ENCODE assay signal across 16 cellular contexts in genomic region chr2:156326488-156326887, GRCh38. TPM values are rescaled to one million over a fixed set of nuclear protein-coding genes. Genes with fewer than 3 reads are reported as not detected.
DNase-seq lines count a peak whose midpoint lies in the region; ATAC-seq, FAIRE-seq and TF ChIP-seq lines count a peak whose summit lies in the region.
"Had no signal": no experiment of that assay in that cellular context is flagged by ENCODE, and none has a peak within 500 bp of the region (broad histone marks: within the 10 kb centered on the region; RNA-seq: fewer than 3 reads in every experiment).

No MANE protein-coding gene starts in this region.

- no peaks in the 10 kb centered on the region for H3K27me3 ChIP-seq in K562 (ENCODE audit: control insufficient read depth in 2 of 2, insufficient read depth in 2 of 2, low read length in 2 of 2)
- H3K27me3 ChIP-seq in heart right ventricle = peaks cover 5 to 99% (median 68%) of the 10 kb centered on the region in 7 donors
- H3K27me3 ChIP-seq: SJCRH30 had no signal

- H3K36me3 Mint-ChIP-seq in stimulated activated naive CD8-positive, alpha-beta T cell treated with anti-CD3 and anti-CD28 coated beads, Interleukin-15, Interleukin-2, amounts not matched to agents 100 ng/mL and 50 ng/mL, for 24 hours (ENCODE audit: low read depth) = peaks cover 95% of the 10 kb centered on the region
- H3K36me3 Mint-ChIP-seq in stimulated activated memory B cell treated with anti-CD40 and anti-IgM and Interleukin-4, amounts not matched to agents 10 μg/mL and 1 μg/mL and 100 μg/mL, for 72 hours = peaks cover 56% of the 10 kb centered on the region

- no peak for ATAC-seq in stimulated activated naive CD8-positive, alpha-beta T cell treated with anti-CD3 and anti-CD28 coated beads, Interleukin-15, Interleukin-2, amounts not matched to agents 100 U/mL and 50 U/mL, for 24 hours
- ATAC-seq in K562 (no peak), Right ventricle myocardium inferior (no peak), heart right ventricle (no peak)
- no peak for ATAC-seq in stimulated activated memory B cell treated with anti-CD40 and anti-IgM and Interleukin-4, amounts not matched to agents 10 μg/mL and 1 μg/mL and 100 μg/mL, for 72 hours

- no peak overlapping the region for H2AFZ ChIP-seq in K562 (ENCODE audit: low read depth, low read length)

- 74% methylated on average over 8 of the region's 8 CpGs for WGBS in K562 (ENCODE audit: insufficient coverage, low coverage, missing lambda C conversion rate)
- 54 to 79% methylated on average over 8 of the region's 8 CpGs for WGBS in heart right ventricle, 2 donors

- H3K27ac ChIP-seq in K562 (ENCODE audit: extremely low read depth, low read depth, low read length) (no peak overlapping the region), heart right ventricle (no peak overlapping the region)
- H3K27ac ChIP-seq: SJCRH30 had no signal

- H4K20me1 ChIP-seq in K562 (replicated peaks; ENCODE audit: control insufficient read depth, insufficient read depth, low read length) = no peaks in the 10 kb centered on the region

- peaks cover 4% of the 10 kb centered on the region; the same call in 1 of the 3 replicates for H3K79me2 ChIP-seq in K562 (ENCODE audit: control insufficient read depth, insufficient read depth, low read length)

- POLR2A ChIA-PET in K562 (lab: Yijun Ruan, JAX) = interaction anchor here (1.1 kb wide), 1 partner anchor 9 kb away, joined by 3 read pairs; no protein-coding TSS in a partner anchor

- H3K27me3 Mint-ChIP-seq in stimulated activated naive CD8-positive, alpha-beta T cell treated with anti-CD3 and anti-CD28 coated beads, Interleukin-15, Interleukin-2, amounts not matched to agents 100 ng/mL and 50 ng/mL, for 24 hours = peaks cover 59% of the 10 kb centered on the region
- peaks cover 62% of the 10 kb centered on the region for H3K27me3 Mint-ChIP-seq in stimulated activated memory B cell treated with anti-CD40 and anti-IgM and Interleukin-4, amounts not matched to agents 10 μg/mL and 1 μg/mL and 100 μg/mL, for 72 hours

- FAIRE-seq in K562 (lab: Jason Lieb, UNC) = no peak

- H3K4me3 ChIP-seq in K562 (no peak overlapping the region), heart right ventricle (no peak overlapping the region)
- H3K4me3 ChIP-seq: SJCRH30 had no signal

- H3K36me3 ChIP-seq in K562 (ENCODE audit: control insufficient read depth, insufficient read depth, low read length) (peaks cover 23% of the 10 kb centered on the region; the same call in 2 of the 3 replicates), heart right ventricle (peaks cover 0 to 39% (median 5%) of the 10 kb centered on the region in 9 donors)
- H3K36me3 ChIP-seq: SJCRH30 had no signal

- no peak for DNase-seq in stimulated activated naive CD8-positive, alpha-beta T cell treated with anti-CD3 and anti-CD28 coated beads, Interleukin-15, Interleukin-2, amounts not matched to agents 100 U/mL and 50 U/mL, for 24 hours
- DNase-seq in K562 (ENCODE audit: extremely low read depth in 1 of 4, low spot score in 3 of 4) (no peak), left kidney (ENCODE audit: low read depth, low spot score) (peak; percentile 19), Right ventricle myocardium inferior (ENCODE audit: missing footprints) (no peak), heart right ventricle (no peak)
- DNase-seq: ACHN, C1 segment of cervical spinal cord, GDM1, HFFc6, NCI-H1436 treated with DMSO at 0.1 percent for 48 hours, NCI-H2029, NCI-H345, NCI-H524 treated with DMSO at 0.1 percent for 48 hours, SJCRH30 had no signal

- H3K9me1 ChIP-seq in K562 (ENCODE audit: control insufficient read depth, insufficient read depth, low read length) = no peaks in the 10 kb centered on the region

- no peaks in the 10 kb centered on the region for H3K9me3 ChIP-seq in K562 (replicated peaks; ENCODE audit: control insufficient read depth, insufficient read depth, low read depth, low read length)
- no peaks in the 10 kb centered on the region for H3K9me3 ChIP-seq in heart right ventricle
- H3K9me3 ChIP-seq: SJCRH30 had no signal

- no peak overlapping the region for H3K9ac ChIP-seq in K562 (ENCODE audit: insufficient read depth in 1 of 2, low read depth in 2 of 2, low read length in 2 of 2)

- CTCF ChIA-PET in K562 (lab: Yijun Ruan, JAX; ENCODE audit: low intra/inter-chr PET ratio) = no interaction called here

- intact Hi-C loops in K562 (cut with micrococcal nuclease) = no loop called here
- intact Hi-C loops in Right ventricle myocardium inferior (cut with DNase I) = no loop called here
- intact Hi-C loops in heart right ventricle (cut with DNase I) = loop anchor here in 1 of 10 donors (10.0 kb wide), 1 partner anchor 258 kb away; no protein-coding TSS in a partner anchor

- peaks cover 66% of the 10 kb centered on the region for H3K4me1 Mint-ChIP-seq in stimulated activated naive CD8-positive, alpha-beta T cell treated with anti-CD3 and anti-CD28 coated beads, Interleukin-15, Interleukin-2, amounts not matched to agents 100 ng/mL and 50 ng/mL, for 24 hours (ENCODE audit: low read depth)
- peaks cover 54% of the 10 kb centered on the region for H3K4me1 Mint-ChIP-seq in stimulated activated memory B cell treated with anti-CD40 and anti-IgM and Interleukin-4, amounts not matched to agents 10 μg/mL and 1 μg/mL and 100 μg/mL, for 72 hours

- TF ChIP-seq CTCF in K562 (IDR thresholded peaks at IDR 0.05 in 2 of 3, conservative IDR thresholded peaks at IDR 0.05 in 1 of 3; ENCODE audit: insufficient read depth in 2 of 3, low read depth in 1 of 3, low read length in 3 of 3) = no peak
- no peak for TF ChIP-seq CTCF in heart right ventricle (IDR thresholded peaks at IDR 0.05)

- no peak for TF ChIP-seq RAD21 in K562 (CRISPR knock-in tag; conservative IDR thresholded peaks at IDR 0.05 in 1 of 2, IDR thresholded peaks at IDR 0.05 in 1 of 2)

- peaks cover 6 to 8% of the 10 kb centered on the region in 2 experiments; a peak in 3 of 5 replicates for H3K4me1 ChIP-seq in K562 (replicated peaks in 1 of 2; ENCODE audit: control insufficient read depth in 2 of 2, insufficient read depth in 2 of 2, low read length in 2 of 2)
- H3K4me1 ChIP-seq in heart right ventricle = peaks cover 0 to 36% (median 18%) of the 10 kb centered on the region in 9 donors
- H3K4me1 ChIP-seq: SJCRH30 had no signal

- no peak for TF ChIP-seq POLR2A in K562 (conservative IDR thresholded peaks at IDR 0.05)

- BruUV-seq in K562 (replicated peaks; lab: Mats Ljungman, UMichigan) = no TSS peak

- no peak overlapping the region for H3K27ac Mint-ChIP-seq in stimulated activated naive CD8-positive, alpha-beta T cell treated with anti-CD3 and anti-CD28 coated beads, Interleukin-15, Interleukin-2, amounts not matched to agents 100 ng/mL and 50 ng/mL, for 24 hours
- H3K27ac Mint-ChIP-seq in stimulated activated memory B cell treated with anti-CD40 and anti-IgM and Interleukin-4, amounts not matched to agents 10 μg/mL and 1 μg/mL and 100 μg/mL, for 72 hours = no peak overlapping the region
- H3K27ac Mint-ChIP-seq: HFFc6 had no signal

- TF ChIP-seq EP300 in K562 (IDR thresholded peaks at IDR 0.05; ENCODE audit: low read length) = no peak

- peak overlapping the region; percentile 6 for H3K4me3 Mint-ChIP-seq in stimulated activated naive CD8-positive, alpha-beta T cell treated with anti-CD3 and anti-CD28 coated beads, Interleukin-15, Interleukin-2, amounts not matched to agents 100 ng/mL and 50 ng/mL, for 24 hours
- H3K4me3 Mint-ChIP-seq in stimulated activated memory B cell treated with anti-CD40 and anti-IgM and Interleukin-4, amounts not matched to agents 10 μg/mL and 1 μg/mL and 100 μg/mL, for 72 hours = no peak overlapping the region
- H3K4me3 Mint-ChIP-seq: HFFc6 had no signal

- no peak overlapping the region for H3K4me2 ChIP-seq in K562 (ENCODE audit: insufficient read depth, low read length)

- in situ Hi-C loops in K562 (cut with MboI) = loop anchor here (25.0 kb wide), 1 partner anchor 886 kb away; no protein-coding TSS in a partner anchor

- no peaks in the 10 kb centered on the region for H3K9me3 Mint-ChIP-seq in stimulated activated naive CD8-positive, alpha-beta T cell treated with anti-CD3 and anti-CD28 coated beads, Interleukin-15, Interleukin-2, amounts not matched to agents 100 ng/mL and 50 ng/mL, for 24 hours
- no peaks in the 10 kb centered on the region for H3K9me3 Mint-ChIP-seq in stimulated activated memory B cell treated with anti-CD40 and anti-IgM and Interleukin-4, amounts not matched to agents 10 μg/mL and 1 μg/mL and 100 μg/mL, for 72 hours
- H3K9me3 Mint-ChIP-seq: HFFc6 had no signal

RNA-seq across cellular contexts. Expression of gene NR4A2, which starts 6.0 kb away (rescaled TPM):
- total RNA-seq in K562 (2011; cell fraction: chromatin; rRNA removed; ENCODE audit: low replicate concordance) = 5.8 and 8.4 TPM in 2 replicates
- 4.6 and 5.5 TPM in 2 replicates for total RNA-seq in K562 (2011; cell fraction: nucleolus; rRNA removed)
- 5.2 and 5.6 TPM in 2 replicates for total RNA-seq in K562 (2011; cell fraction: nucleoplasm; rRNA removed)
- total RNA-seq in K562 (2014; rRNA removed) (0.95 and 1.3 TPM in 2 replicates), K562 (2014; rRNA removed; fragmentation: Illumina TruSeq; extraction: Trizol) (1.3 and 1.4 TPM in 2 replicates), K562 (2015; rRNA removed; fragmentation: Illumina TruSeq; extraction: Trizol) (0.94 and 1.1 TPM in 2 replicates), K562 (2021) (5.1 and 5.6 TPM in 2 replicates), Right ventricle myocardium inferior (1.6 TPM), heart right ventricle (10 to 100 TPM in 2 of 10 donors, 1 to 10 TPM in 8; 1.2 to 31.2 (median 5.3) TPM)
- polyA plus RNA-seq in K562 (2011; rRNA removed) (1.3 and 2.1 TPM in 2 replicates), K562 (2014; fragmentation: Illumina TruSeq; extraction: Trizol) (3.9 and 4.6 TPM in 2 replicates), K562 (2014; fragmentation: Nextera tagmentation; extraction: Ambion mirVana) (1 to 10 TPM; 1.3 to 2.1 TPM), K562 (2014; rRNA removed) (2.5 and 3.2 TPM in 2 replicates), heart right ventricle (1 to 10 TPM; 1.1 to 6.3 TPM)
- polyA plus RNA-seq in K562 (2011; cell fraction: cytosol; rRNA removed) = 1.5 and 1.6 TPM in 2 replicates
- 6.8 and 9.0 TPM in 2 replicates for polyA plus RNA-seq in K562 (2011; cell fraction: nucleus; rRNA removed)
- 2.3 and 2.9 TPM in 2 replicates for polyA plus RNA-seq in K562 (2012)
- 0.88 and 1.8 TPM in 2 replicates for polyA minus RNA-seq in K562 (2011; rRNA and poly(A)+ RNA removed)
- 1.0 and 3.6 TPM in 2 replicates for polyA minus RNA-seq in K562 (2011; cell fraction: cytosol; rRNA and poly(A)+ RNA removed)
- polyA minus RNA-seq in K562 (2011; cell fraction: nucleus; rRNA and poly(A)+ RNA removed) = 4.2 and 5.6 TPM in 2 replicates
